1 cellular context compared by ENCODE assay signal in the genomic region with DNA sequence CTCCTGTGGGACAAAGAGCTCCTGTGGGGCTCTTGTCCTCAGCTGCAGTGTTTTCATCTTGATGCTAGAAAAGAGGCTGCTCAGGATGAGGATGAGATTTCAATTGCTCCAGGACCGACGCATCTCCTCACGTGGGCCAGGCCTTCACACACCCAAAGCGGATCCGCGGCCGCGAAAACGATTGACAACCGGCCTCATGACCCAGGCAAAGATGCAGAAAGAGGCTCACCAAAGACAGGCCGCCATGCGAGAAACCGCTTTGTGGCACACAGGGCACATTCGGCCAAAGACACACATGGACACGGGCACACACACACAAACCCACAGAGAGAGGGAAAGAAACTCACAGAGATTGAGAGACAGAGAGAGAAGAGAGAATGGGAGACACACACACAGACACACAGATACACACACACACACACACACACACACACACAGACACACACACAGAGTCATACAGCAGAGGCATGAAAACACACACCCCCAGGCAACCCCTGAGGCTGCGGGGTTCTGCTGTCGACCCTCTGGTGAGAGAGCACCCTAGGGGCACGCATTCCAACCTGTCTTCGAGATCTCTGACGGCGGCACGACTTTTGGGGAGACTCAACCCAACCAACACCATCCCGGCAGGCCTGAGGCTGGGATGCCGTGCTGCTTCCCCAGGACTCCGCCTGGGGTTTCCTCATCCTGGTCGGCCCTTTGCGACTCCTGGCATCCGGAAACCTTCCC.
TF ChIP-seq lines count a peak whose summit lies in the region.

No MANE protein-coding gene starts in this region.

TF ChIP-seq in HepG2, 621 proteins besides CTCF, POLR2A, EP300 and RAD21 (continued from another document and continues in another):
- TF ChIP-seq, protein P1, sequence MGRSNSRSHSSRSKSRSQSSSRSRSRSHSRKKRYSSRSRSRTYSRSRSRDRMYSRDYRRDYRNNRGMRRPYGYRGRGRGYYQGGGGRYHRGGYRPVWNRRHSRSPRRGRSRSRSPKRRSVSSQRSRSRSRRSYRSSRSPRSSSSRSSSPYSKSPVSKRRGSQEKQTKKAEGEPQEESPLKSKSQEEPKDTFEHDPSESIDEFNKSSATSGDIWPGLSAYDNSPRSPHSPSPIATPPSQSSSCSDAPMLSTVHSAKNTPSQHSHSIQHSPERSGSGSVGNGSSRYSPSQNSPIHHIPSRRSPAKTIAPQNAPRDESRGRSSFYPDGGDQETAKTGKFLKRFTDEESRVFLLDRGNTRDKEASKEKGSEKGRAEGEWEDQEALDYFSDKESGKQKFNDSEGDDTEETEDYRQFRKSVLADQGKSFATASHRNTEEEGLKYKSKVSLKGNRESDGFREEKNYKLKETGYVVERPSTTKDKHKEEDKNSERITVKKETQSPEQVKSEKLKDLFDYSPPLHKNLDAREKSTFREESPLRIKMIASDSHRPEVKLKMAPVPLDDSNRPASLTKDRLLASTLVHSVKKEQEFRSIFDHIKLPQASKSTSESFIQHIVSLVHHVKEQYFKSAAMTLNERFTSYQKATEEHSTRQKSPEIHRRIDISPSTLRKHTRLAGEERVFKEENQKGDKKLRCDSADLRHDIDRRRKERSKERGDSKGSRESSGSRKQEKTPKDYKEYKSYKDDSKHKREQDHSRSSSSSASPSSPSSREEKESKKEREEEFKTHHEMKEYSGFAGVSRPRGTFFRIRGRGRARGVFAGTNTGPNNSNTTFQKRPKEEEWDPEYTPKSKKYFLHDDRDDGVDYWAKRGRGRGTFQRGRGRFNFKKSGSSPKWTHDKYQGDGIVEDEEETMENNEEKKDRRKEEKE (IDR thresholded peaks at IDR 0.05) = no peak
- TF ChIP-seq NCOA5 (CRISPR knock-in tag; IDR thresholded peaks at IDR 0.05) = no peak
- TF ChIP-seq, protein P2, sequence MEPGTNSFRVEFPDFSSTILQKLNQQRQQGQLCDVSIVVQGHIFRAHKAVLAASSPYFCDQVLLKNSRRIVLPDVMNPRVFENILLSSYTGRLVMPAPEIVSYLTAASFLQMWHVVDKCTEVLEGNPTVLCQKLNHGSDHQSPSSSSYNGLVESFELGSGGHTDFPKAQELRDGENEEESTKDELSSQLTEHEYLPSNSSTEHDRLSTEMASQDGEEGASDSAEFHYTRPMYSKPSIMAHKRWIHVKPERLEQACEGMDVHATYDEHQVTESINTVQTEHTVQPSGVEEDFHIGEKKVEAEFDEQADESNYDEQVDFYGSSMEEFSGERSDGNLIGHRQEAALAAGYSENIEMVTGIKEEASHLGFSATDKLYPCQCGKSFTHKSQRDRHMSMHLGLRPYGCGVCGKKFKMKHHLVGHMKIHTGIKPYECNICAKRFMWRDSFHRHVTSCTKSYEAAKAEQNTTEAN (CRISPR knock-in tag; conservative IDR thresholded peaks at IDR 0.05) = no peak
- TF ChIP-seq BHLHE40 (IDR thresholded peaks at IDR 0.05; ENCODE audit: low read length) = no peak
- TF ChIP-seq TOE1 (CRISPR knock-in tag; IDR thresholded peaks at IDR 0.05) = no peak
- TF ChIP-seq, protein P3, sequence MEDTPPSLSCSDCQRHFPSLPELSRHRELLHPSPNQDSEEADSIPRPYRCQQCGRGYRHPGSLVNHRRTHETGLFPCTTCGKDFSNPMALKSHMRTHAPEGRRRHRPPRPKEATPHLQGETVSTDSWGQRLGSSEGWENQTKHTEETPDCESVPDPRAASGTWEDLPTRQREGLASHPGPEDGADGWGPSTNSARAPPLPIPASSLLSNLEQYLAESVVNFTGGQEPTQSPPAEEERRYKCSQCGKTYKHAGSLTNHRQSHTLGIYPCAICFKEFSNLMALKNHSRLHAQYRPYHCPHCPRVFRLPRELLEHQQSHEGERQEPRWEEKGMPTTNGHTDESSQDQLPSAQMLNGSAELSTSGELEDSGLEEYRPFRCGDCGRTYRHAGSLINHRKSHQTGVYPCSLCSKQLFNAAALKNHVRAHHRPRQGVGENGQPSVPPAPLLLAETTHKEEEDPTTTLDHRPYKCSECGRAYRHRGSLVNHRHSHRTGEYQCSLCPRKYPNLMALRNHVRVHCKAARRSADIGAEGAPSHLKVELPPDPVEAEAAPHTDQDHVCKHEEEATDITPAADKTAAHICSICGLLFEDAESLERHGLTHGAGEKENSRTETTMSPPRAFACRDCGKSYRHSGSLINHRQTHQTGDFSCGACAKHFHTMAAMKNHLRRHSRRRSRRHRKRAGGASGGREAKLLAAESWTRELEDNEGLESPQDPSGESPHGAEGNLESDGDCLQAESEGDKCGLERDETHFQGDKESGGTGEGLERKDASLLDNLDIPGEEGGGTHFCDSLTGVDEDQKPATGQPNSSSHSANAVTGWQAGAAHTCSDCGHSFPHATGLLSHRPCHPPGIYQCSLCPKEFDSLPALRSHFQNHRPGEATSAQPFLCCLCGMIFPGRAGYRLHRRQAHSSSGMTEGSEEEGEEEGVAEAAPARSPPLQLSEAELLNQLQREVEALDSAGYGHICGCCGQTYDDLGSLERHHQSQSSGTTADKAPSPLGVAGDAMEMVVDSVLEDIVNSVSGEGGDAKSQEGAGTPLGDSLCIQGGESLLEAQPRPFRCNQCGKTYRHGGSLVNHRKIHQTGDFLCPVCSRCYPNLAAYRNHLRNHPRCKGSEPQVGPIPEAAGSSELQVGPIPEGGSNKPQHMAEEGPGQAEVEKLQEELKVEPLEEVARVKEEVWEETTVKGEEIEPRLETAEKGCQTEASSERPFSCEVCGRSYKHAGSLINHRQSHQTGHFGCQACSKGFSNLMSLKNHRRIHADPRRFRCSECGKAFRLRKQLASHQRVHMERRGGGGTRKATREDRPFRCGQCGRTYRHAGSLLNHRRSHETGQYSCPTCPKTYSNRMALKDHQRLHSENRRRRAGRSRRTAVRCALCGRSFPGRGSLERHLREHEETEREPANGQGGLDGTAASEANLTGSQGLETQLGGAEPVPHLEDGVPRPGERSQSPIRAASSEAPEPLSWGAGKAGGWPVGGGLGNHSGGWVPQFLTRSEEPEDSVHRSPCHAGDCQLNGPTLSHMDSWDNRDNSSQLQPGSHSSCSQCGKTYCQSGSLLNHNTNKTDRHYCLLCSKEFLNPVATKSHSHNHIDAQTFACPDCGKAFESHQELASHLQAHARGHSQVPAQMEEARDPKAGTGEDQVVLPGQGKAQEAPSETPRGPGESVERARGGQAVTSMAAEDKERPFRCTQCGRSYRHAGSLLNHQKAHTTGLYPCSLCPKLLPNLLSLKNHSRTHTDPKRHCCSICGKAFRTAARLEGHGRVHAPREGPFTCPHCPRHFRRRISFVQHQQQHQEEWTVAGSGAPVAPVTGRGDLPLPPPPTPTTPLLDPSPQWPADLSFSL (CRISPR knock-in tag; IDR thresholded peaks at IDR 0.05) = peak; percentile 67
- TF ChIP-seq ZNF841 (CRISPR knock-in tag; IDR thresholded peaks at IDR 0.05; ENCODE audit: borderline replicate concordance) = no peak
- no peak for TF ChIP-seq HMG20B (CRISPR knock-in tag; conservative IDR thresholded peaks at IDR 0.05)
- no peak for TF ChIP-seq PCBP1 (IDR thresholded peaks at IDR 0.05; ENCODE audit: borderline replicate concordance, low read depth, low read length)
- no peak for TF ChIP-seq JDP2 (CRISPR knock-in tag; IDR thresholded peaks at IDR 0.05; ENCODE audit: borderline replicate concordance)
- no peak for TF ChIP-seq RNF2 (conservative IDR thresholded peaks at IDR 0.05; ENCODE audit: low read depth)
- no peak for TF ChIP-seq TARDBP (CRISPR knock-in tag; IDR thresholded peaks at IDR 0.05)
- peak; percentile 10 for TF ChIP-seq ZNF883 (CRISPR knock-in tag; IDR thresholded peaks at IDR 0.05; ENCODE audit: not compliant biosample characterization)
- no peak for TF ChIP-seq MBNL3 (CRISPR knock-in tag; conservative IDR thresholded peaks at IDR 0.05)
- TF ChIP-seq ZNF775 (CRISPR knock-in tag; IDR thresholded peaks at IDR 0.05; ENCODE audit: borderline replicate concordance) = no peak
- TF ChIP-seq, protein P4, sequence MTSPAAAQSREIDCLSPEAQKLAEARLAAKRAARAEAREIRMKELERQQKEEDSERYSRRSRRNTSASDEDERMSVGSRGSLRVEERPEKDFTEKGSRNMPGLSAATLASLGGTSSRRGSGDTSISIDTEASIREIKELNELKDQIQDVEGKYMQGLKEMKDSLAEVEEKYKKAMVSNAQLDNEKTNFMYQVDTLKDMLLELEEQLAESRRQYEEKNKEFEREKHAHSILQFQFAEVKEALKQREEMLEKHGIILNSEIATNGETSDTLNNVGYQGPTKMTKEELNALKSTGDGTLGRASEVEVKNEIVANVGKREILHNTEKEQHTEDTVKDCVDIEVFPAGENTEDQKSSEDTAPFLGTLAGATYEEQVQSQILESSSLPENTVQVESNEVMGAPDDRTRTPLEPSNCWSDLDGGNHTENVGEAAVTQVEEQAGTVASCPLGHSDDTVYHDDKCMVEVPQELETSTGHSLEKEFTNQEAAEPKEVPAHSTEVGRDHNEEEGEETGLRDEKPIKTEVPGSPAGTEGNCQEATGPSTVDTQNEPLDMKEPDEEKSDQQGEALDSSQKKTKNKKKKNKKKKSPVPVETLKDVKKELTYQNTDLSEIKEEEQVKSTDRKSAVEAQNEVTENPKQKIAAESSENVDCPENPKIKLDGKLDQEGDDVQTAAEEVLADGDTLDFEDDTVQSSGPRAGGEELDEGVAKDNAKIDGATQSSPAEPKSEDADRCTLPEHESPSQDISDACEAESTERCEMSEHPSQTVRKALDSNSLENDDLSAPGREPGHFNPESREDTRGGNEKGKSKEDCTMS (CRISPR knock-in tag; conservative IDR thresholded peaks at IDR 0.05) = no peak
- no peak for TF ChIP-seq KMT2B (CRISPR knock-in tag; IDR thresholded peaks at IDR 0.05)
- no peak for TF ChIP-seq U2AF1 (optimal IDR thresholded peaks at IDR 0.05; ENCODE audit: low read depth, low read length)
- TF ChIP-seq, protein P5, sequence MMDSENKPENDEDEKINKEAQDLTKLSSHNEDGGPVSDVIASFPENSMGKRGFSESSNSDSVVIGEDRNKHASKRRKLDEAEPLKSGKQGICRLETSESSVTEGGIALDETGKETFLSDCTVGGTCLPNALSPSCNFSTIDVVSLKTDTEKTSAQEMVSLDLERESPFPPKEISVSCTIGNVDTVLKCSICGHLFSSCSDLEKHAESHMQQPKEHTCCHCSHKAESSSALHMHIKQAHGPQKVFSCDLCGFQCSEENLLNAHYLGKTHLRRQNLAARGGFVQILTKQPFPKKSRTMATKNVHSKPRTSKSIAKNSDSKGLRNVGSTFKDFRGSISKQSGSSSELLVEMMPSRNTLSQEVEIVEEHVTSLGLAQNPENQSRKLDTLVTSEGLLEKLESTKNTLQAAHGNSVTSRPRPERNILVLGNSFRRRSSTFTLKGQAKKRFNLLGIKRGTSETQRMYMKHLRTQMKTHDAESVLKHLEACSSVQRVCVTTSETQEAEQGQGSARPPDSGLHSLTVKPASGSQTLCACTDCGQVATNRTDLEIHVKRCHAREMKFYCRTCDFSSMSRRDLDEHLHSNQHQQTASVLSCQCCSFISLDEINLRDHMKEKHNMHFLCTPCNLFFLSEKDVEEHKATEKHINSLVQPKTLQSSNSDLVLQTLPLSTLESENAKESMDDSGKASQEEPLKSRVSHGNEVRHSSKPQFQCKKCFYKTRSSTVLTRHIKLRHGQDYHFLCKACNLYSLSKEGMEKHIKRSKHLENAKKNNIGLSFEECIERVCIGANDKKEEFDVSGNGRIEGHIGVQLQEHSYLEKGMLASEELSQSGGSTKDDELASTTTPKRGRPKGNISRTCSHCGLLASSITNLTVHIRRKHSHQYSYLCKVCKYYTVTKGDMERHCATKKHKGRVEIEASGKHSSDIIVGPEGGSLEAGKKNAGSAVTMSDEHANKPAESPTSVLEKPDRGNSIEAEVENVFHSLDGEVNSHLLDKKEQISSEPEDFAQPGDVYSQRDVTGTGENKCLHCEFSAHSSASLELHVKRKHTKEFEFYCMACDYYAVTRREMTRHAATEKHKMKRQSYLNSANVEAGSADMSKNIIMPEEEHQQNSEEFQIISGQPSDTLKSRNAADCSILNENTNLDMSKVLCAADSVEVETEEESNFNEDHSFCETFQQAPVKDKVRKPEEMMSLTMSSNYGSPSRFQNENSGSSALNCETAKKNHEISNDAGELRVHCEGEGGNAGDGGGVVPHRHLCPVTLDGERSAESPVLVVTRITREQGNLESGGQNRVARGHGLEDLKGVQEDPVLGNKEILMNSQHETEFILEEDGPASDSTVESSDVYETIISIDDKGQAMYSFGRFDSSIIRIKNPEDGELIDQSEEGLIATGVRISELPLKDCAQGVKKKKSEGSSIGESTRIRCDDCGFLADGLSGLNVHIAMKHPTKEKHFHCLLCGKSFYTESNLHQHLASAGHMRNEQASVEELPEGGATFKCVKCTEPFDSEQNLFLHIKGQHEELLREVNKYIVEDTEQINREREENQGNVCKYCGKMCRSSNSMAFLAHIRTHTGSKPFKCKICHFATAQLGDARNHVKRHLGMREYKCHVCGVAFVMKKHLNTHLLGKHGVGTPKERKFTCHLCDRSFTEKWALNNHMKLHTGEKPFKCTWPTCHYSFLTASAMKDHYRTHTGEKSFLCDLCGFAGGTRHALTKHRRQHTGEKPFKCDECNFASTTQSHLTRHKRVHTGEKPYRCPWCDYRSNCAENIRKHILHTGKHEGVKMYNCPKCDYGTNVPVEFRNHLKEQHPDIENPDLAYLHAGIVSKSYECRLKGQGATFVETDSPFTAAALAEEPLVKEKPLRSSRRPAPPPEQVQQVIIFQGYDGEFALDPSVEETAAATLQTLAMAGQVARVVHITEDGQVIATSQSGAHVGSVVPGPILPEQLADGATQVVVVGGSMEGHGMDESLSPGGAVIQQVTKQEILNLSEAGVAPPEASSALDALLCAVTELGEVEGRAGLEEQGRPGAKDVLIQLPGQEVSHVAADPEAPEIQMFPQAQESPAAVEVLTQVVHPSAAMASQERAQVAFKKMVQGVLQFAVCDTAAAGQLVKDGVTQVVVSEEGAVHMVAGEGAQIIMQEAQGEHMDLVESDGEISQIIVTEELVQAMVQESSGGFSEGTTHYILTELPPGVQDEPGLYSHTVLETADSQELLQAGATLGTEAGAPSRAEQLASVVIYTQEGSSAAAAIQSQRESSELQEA (CRISPR knock-in tag; IDR thresholded peaks at IDR 0.05; ENCODE audit: not compliant biosample characterization) = peak; percentile 25
- no peak for TF ChIP-seq ZSCAN25 (CRISPR knock-in tag; IDR thresholded peaks at IDR 0.05)
- TF ChIP-seq, protein P6, sequence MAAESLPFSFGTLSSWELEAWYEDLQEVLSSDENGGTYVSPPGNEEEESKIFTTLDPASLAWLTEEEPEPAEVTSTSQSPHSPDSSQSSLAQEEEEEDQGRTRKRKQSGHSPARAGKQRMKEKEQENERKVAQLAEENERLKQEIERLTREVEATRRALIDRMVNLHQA (CRISPR knock-in tag; IDR thresholded peaks at IDR 0.05) = no peak
- 0 out of 2 replicates have a peak, but pooled peaks have one; percentile 2 for TF ChIP-seq HES4 (CRISPR knock-in tag; IDR thresholded peaks at IDR 0.05; ENCODE audit: borderline replicate concordance)
- TF ChIP-seq ZNF547 (CRISPR knock-in tag; IDR thresholded peaks at IDR 0.05) = 0 out of 2 replicates have a peak, but pooled peaks have one; percentile 22
- no peak for TF ChIP-seq MTA1 (CRISPR knock-in tag; IDR thresholded peaks at IDR 0.05; ENCODE audit: borderline replicate concordance)
- TF ChIP-seq ZBTB21 (CRISPR knock-in tag; IDR thresholded peaks at IDR 0.05) = no peak
- TF ChIP-seq, protein P7, sequence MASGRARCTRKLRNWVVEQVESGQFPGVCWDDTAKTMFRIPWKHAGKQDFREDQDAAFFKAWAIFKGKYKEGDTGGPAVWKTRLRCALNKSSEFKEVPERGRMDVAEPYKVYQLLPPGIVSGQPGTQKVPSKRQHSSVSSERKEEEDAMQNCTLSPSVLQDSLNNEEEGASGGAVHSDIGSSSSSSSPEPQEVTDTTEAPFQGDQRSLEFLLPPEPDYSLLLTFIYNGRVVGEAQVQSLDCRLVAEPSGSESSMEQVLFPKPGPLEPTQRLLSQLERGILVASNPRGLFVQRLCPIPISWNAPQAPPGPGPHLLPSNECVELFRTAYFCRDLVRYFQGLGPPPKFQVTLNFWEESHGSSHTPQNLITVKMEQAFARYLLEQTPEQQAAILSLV (CRISPR knock-in tag; IDR thresholded peaks at IDR 0.05; ENCODE audit: borderline replicate concordance) = no peak
- TF ChIP-seq SOX6 (IDR thresholded peaks at IDR 0.05) = no peak
- no peak for TF ChIP-seq SOX6 (CRISPR knock-in tag; IDR thresholded peaks at IDR 0.05)
- TF ChIP-seq POLR2AphosphoS5 (IDR thresholded peaks at IDR 0.05; ENCODE audit: low read depth, low read length) = no peak
